8 cellular contexts compared by ENCODE assay signal in genomic region chr14:75985618-75986438, GRCh38.
DNase-seq lines count a peak whose midpoint lies in the region; ATAC-seq and TF ChIP-seq lines count a peak whose summit lies in the region.

TSS of gene IFT43 (plus strand) at chr14:75985763. CDS start at chr14:75985787, 24 bp downstream.

- peak; percentile 53 for ATAC-seq in HG03025 (IDR thresholded peaks at IDR 0.05; ENCODE audit: low FRiP score, unreplicated experiment)

- H3K4me3 ChIP-seq in WI38 (ENCODE audit: low read depth, low read length) = peak within 1 kb of the TSS; percentile 78
- peak within 1 kb of the TSS; percentile 67 to 96 (median 91) for H3K4me3 ChIP-seq in skin epidermis

- peak within 1 kb of the TSS; percentile 37 to 96 (median 86) for H3K27ac ChIP-seq in skin epidermis

- TF ChIP-seq CTCF in WI38 (IDR thresholded peaks at IDR 0.05; ENCODE audit: low read depth, low read length) = no peak

- in situ Hi-C loops in T47D (cut with HindIII; ENCODE audit: low pct_unique_long_range_greater_than_20kb, low sequenced_read_pairs) = no loop called here

- DNase-seq in NCI-H2029 (lab: John Stamatoyannopoulos, UW) (peak; percentile 6), NCI-H2029 treated with DMSO at 0.1 percent for 48 hours (lab: John Stamatoyannopoulos, UW) (no peak), NCI-H2171 (lab: John Stamatoyannopoulos, UW) (peak; percentile 76), T47D (ENCODE audit: low read depth in 1 of 2, low spot score in 1 of 2) (peak; percentile 88 to 90), iPS-NIHi11 (ENCODE audit: low spot score) (peak; percentile 84)
